In the genomic region with DNA sequence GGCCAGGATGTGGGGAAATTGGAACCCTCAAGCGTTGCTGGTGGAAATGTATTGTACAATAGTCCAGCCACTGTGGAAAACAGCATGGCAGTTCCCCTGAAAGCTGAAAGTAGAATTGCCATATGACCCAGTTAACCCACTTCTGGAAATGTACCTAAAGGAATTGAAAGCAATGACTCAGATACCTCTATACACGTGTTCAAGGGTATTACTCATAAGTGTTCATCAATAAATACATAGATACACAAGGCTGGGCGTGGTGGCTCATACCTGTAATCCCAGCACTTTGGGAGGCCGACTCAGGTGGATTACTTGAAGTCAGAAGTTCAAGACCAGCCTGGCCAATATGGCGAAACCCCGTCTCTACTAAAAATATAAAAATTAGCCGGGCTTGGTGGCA, we compare ENCODE assay signal across 12 cellular contexts.
"Had no signal": no experiment of that assay in that cellular context is flagged by ENCODE, and none has a peak within 500 bp of the region (broad histone marks: within the 10 kb centered on the region; RNA-seq: fewer than 3 reads in every experiment).

No MANE protein-coding gene starts in this region.

- H3K4me3 ChIP-seq: ascending aorta, cardiac muscle cell, colonic mucosa, ovary, tibial nerve had no signal

- DNase-seq: activated CD4-positive, alpha-beta T cell treated with anti-CD3 and anti-CD28 coated beads, Interleukin-2, amount 10 ng/mL, durations not matched to agents 7 days and 5 days; activated naive CD4-positive, alpha-beta T cell treated with Interleukin-2 at 50 U/mL for 16 hours; activated naive CD8-positive, alpha-beta T cell treated with anti-CD3 and anti-CD28 coated beads, Interleukin-2, amount 50 U/mL, for 24 hours; colonic mucosa; ovary; retina; SK-N-SH had no signal

- ATAC-seq: activated naive CD8-positive, alpha-beta T cell treated with anti-CD3 and anti-CD28 coated beads, Interleukin-2, amount 50 U/mL, for 24 hours had no signal

- H3K27ac ChIP-seq: ascending aorta, cardiac muscle cell, colonic mucosa, ovary, tibial nerve had no signal

- H3K4me1 ChIP-seq: ascending aorta, colonic mucosa, tibial nerve had no signal

- H3K4me1 Mint-ChIP-seq: activated CD4-positive, alpha-beta T cell treated with anti-CD3 and anti-CD28 coated beads, Interleukin-2, amount 10 ng/mL, durations not matched to agents 7 days and 5 days; activated naive CD8-positive, alpha-beta T cell treated with anti-CD3 and anti-CD28 coated beads, Interleukin-2, amount 50 U/mL, for 24 hours; neural crest cell had no signal

- H3K9ac ChIP-seq: SK-N-SH had no signal

- H3K9me2 ChIP-seq: SK-N-SH had no signal

- H3K9me3 ChIP-seq: ascending aorta, colonic mucosa, ovary, SK-N-SH, tibial nerve had no signal

- H3K4me3 Mint-ChIP-seq: activated CD4-positive, alpha-beta T cell treated with anti-CD3 and anti-CD28 coated beads, Interleukin-2, amount 10 ng/mL, durations not matched to agents 7 days and 5 days; activated naive CD8-positive, alpha-beta T cell treated with anti-CD3 and anti-CD28 coated beads, Interleukin-2, amount 50 U/mL, for 24 hours; mesothelial cell of epicardium; neural crest cell had no signal

- H3K9me3 Mint-ChIP-seq: activated CD4-positive, alpha-beta T cell treated with anti-CD3 and anti-CD28 coated beads, Interleukin-2, amount 10 ng/mL, durations not matched to agents 7 days and 5 days; activated naive CD8-positive, alpha-beta T cell treated with anti-CD3 and anti-CD28 coated beads, Interleukin-2, amount 50 U/mL, for 24 hours; neural crest cell had no signal

- H3K36me3 ChIP-seq: ascending aorta, cardiac muscle cell, colonic mucosa, ovary, tibial nerve had no signal

- H3K36me3 Mint-ChIP-seq: mesothelial cell of epicardium had no signal

- H3K4me2 ChIP-seq: SK-N-SH had no signal

- H3K27me3 ChIP-seq: ascending aorta, cardiac muscle cell, colonic mucosa, ovary had no signal

- H3K27ac Mint-ChIP-seq: activated CD4-positive, alpha-beta T cell treated with anti-CD3 and anti-CD28 coated beads, Interleukin-2, amount 10 ng/mL, durations not matched to agents 7 days and 5 days; activated naive CD8-positive, alpha-beta T cell treated with anti-CD3 and anti-CD28 coated beads, Interleukin-2, amount 50 U/mL, for 24 hours; mesothelial cell of epicardium had no signal
